ENCODE assay signal across 26 cellular contexts in genomic region chr20:57715268-57715904, GRCh38. TPM values are rescaled to one million over a fixed set of nuclear protein-coding genes. Genes with fewer than 3 reads are reported as not detected.
DNase-seq lines count a peak whose midpoint lies in the region; ATAC-seq, FAIRE-seq and TF ChIP-seq lines count a peak whose summit lies in the region.
"Had no signal": no experiment of that assay in that cellular context is flagged by ENCODE, and none has a peak within 500 bp of the region (broad histone marks: within the 10 kb centered on the region; RNA-seq: fewer than 3 reads in every experiment).

No MANE protein-coding gene starts in this region.

- no TSS peak for BruUV-seq in HepG2 (replicated peaks; lab: Mats Ljungman, UMichigan)

- in situ Hi-C loops in HepG2 (cut with HindIII; ENCODE audit: extremely low pct_ligation_motif_present, low pct_unique_long_range_greater_than_20kb), result no loop called here

- TF ChIP-seq CTCF in HepG2 (CRISPR knock-in tag; IDR thresholded peaks at IDR 0.05), result no peak
- TF ChIP-seq CTCF in right lobe of liver (IDR thresholded peaks at IDR 0.05), result no peak
- no peak for TF ChIP-seq CTCF in endodermal cell (conservative IDR thresholded peaks at IDR 0.05)
- TF ChIP-seq CTCF in pancreas (IDR thresholded peaks at IDR 0.05), result no peak
- no peak for TF ChIP-seq CTCF in upper lobe of right lung (IDR thresholded peaks at IDR 0.05)

- no peak overlapping the region for H4K12ac ChIP-seq in trophoblast cell (ENCODE audit: low read depth, low read length)

- CTCF ChIA-PET in HepG2 (lab: Yijun Ruan, JAX; ENCODE audit: low intra/inter-chr PET ratio, low total read pairs), result no interaction called here

- H2BK12ac ChIP-seq in trophoblast cell (ENCODE audit: low read length), result peak overlapping the region; percentile 6

- ATAC-seq in HepG2 (no peak), right lobe of liver (no peak), aorta (ENCODE audit: low FRiP score) (no peak), pancreas (no peak), GM18520 (IDR thresholded peaks at IDR 0.05; ENCODE audit: unreplicated experiment) (no peak), upper lobe of right lung (no peak)
- ATAC-seq: HCT116, heart left ventricle, left cardiac atrium, Right ventricle myocardium inferior, sciatic nerve had no signal

- H3K4me1 Mint-ChIP-seq in endodermal cell, result peaks cover 33% of the 10 kb centered on the region

- no peak overlapping the region for H3K4me3 ChIP-seq in HepG2 (replicated peaks in 1 of 3; ENCODE audit: insufficient read depth in 1 of 3, low read depth in 2 of 3, low read length in 3 of 3)
- no peak overlapping the region for H3K4me3 ChIP-seq in right lobe of liver
- H3K4me3 ChIP-seq in endodermal cell (ENCODE audit: low read length), result no peak overlapping the region
- H3K4me3 ChIP-seq in trophoblast cell (ENCODE audit: low read depth, low read length), result no peak overlapping the region
- H3K4me3 ChIP-seq in aorta (ENCODE audit: low read length in 2 of 2), result no peak overlapping the region
- H3K4me3 ChIP-seq in pancreas, result no peak overlapping the region
- H3K4me3 ChIP-seq in upper lobe of right lung, result no peak overlapping the region
- H3K4me3 ChIP-seq: heart left ventricle, uterus had no signal

- TF ChIP-seq POLR2A in HepG2 (IDR thresholded peaks at IDR 0.05; ENCODE audit: insufficient read depth in 1 of 2, low read depth in 2 of 2, low read length in 2 of 2) (no peak), right lobe of liver (IDR thresholded peaks at IDR 0.05) (no peak)

- 20% methylated on average over 15 of the region's 15 CpGs for WGBS in HepG2 (ENCODE audit: low lambda C conversion rate)
- WGBS in right lobe of liver (ENCODE audit: insufficient coverage, low coverage, low lambda C conversion rate, missing lambda C conversion rate), result 58% methylated on average over 13 of the region's 15 CpGs
- 96% methylated on average over 10 to 15 of the region's 15 CpGs for WGBS in endodermal cell (ENCODE audit: insufficient coverage in 1 of 2, insufficient read length in 1 of 2), 2 experiments
- 100% methylated on average over 1 of the region's 15 CpGs for WGBS in trophoblast cell (ENCODE audit: extremely low coverage, insufficient coverage, insufficient read length)
- 69 to 70% methylated on average over 15 of the region's 15 CpGs for WGBS in aorta, 2 donors
- 66 to 79% methylated on average over 15 of the region's 15 CpGs for WGBS in pancreas, 2 donors

- H3K27me3 ChIP-seq in HepG2 (ENCODE audit: control insufficient read depth in 1 of 2, insufficient read depth in 2 of 2, low read length in 2 of 2) (peaks cover 20 to 71% of the 10 kb centered on the region in 2 experiments), right lobe of liver (peaks cover 0 to 5% of the 10 kb centered on the region in 2 donors), endodermal cell (ENCODE audit: control insufficient read depth, insufficient read depth, low read length, poor library complexity, severe bottlenecking) (no peaks in the 10 kb centered on the region), trophoblast cell (ENCODE audit: insufficient read depth, low read length) (no peaks in the 10 kb centered on the region), aorta (ENCODE audit: control insufficient read depth in 1 of 2, insufficient read depth in 2 of 2, low read length in 1 of 2) (no peaks in the 10 kb centered on the region), pancreas (no peaks in the 10 kb centered on the region), upper lobe of right lung (no peaks in the 10 kb centered on the region)
- H3K27me3 ChIP-seq: uterus had no signal

- H3K36me3 ChIP-seq in HepG2 (replicated peaks in 1 of 2; ENCODE audit: control insufficient read depth in 1 of 2, insufficient read depth in 2 of 2, low read length in 2 of 2) (no peaks in the 10 kb centered on the region), right lobe of liver (no peaks in the 10 kb centered on the region), endodermal cell (ENCODE audit: control insufficient read depth, insufficient read depth, low read length) (no peaks in the 10 kb centered on the region), trophoblast cell (ENCODE audit: control insufficient read depth in 1 of 2, insufficient read depth in 2 of 2, low read length in 2 of 2) (no peaks in the 10 kb centered on the region), aorta (ENCODE audit: control insufficient read depth in 1 of 2, insufficient read depth in 2 of 2, low read length in 1 of 2) (no peaks in the 10 kb centered on the region), pancreas (no peaks in the 10 kb centered on the region), upper lobe of right lung (no peaks in the 10 kb centered on the region)
- H3K36me3 ChIP-seq: heart left ventricle, uterus had no signal

- no peak overlapping the region for H2BK5ac ChIP-seq in trophoblast cell (ENCODE audit: low read depth, low read length, poor library complexity)

- TF ChIP-seq RAD21 in HepG2 (CRISPR knock-in tag; IDR thresholded peaks at IDR 0.05), result no peak

- H3K4me2 ChIP-seq in HepG2 (ENCODE audit: low read depth, low read length) (no peak overlapping the region), trophoblast cell (ENCODE audit: low read length) (no peak overlapping the region)

- H3K27ac Mint-ChIP-seq in endodermal cell, result no peak overlapping the region
- H3K27ac Mint-ChIP-seq: activated CD4-positive, alpha-beta T cell treated with anti-CD3 and anti-CD28 coated beads, Interleukin-2, amount 10 ng/mL, durations not matched to agents 24 days and 14 days; B cell; T-helper 2 cell treated with Interferon-gamma antibody and Interleukin-4, amounts not matched to agents 5 μg/mL and 100 μg/mL, for 36 hours had no signal

- H3K18ac ChIP-seq in trophoblast cell (ENCODE audit: low read length), result no peak overlapping the region

- no peak overlapping the region for H2AK5ac ChIP-seq in trophoblast cell (ENCODE audit: low read length)

- H3K27ac ChIP-seq in HepG2 (ENCODE audit: extremely low read length, insufficient read depth, low read length) (no peak overlapping the region), right lobe of liver (no peak overlapping the region), endodermal cell (ENCODE audit: low read depth, low read length) (no peak overlapping the region), trophoblast cell (ENCODE audit: low read depth, low read length) (no peak overlapping the region), aorta (ENCODE audit: low read depth in 1 of 2, low read length in 2 of 2) (peak overlapping the region; percentile 20 to 84), pancreas (no peak overlapping the region), upper lobe of right lung (no peak overlapping the region)
- H3K27ac ChIP-seq: uterus had no signal

- H3K4me3 Mint-ChIP-seq in endodermal cell, result no peak overlapping the region
- H3K4me3 Mint-ChIP-seq: activated CD4-positive, alpha-beta T cell treated with anti-CD3 and anti-CD28 coated beads, Interleukin-2, amount 10 ng/mL, durations not matched to agents 24 days and 14 days; B cell; T-helper 2 cell treated with Interferon-gamma antibody and Interleukin-4, amounts not matched to agents 5 μg/mL and 100 μg/mL, for 36 hours had no signal

- H3K4ac ChIP-seq in trophoblast cell (ENCODE audit: low read depth, low read length), result no peak overlapping the region

- H3K9me3 ChIP-seq in HepG2 (ENCODE audit: low read length), result no peaks in the 10 kb centered on the region
- H3K9me3 ChIP-seq in right lobe of liver, result no peaks in the 10 kb centered on the region
- H3K9me3 ChIP-seq in endodermal cell (ENCODE audit: control insufficient read depth, low read length), result no peaks in the 10 kb centered on the region
- H3K9me3 ChIP-seq in trophoblast cell (ENCODE audit: insufficient read depth, low read depth, low read length), result peaks cover 2% of the 10 kb centered on the region
- no peaks in the 10 kb centered on the region for H3K9me3 ChIP-seq in aorta (ENCODE audit: control insufficient read depth, low read length)
- no peaks in the 10 kb centered on the region for H3K9me3 ChIP-seq in pancreas
- H3K9me3 ChIP-seq in upper lobe of right lung, result no peaks in the 10 kb centered on the region
- H3K9me3 ChIP-seq: heart left ventricle, uterus had no signal

- H4K8ac ChIP-seq in trophoblast cell (ENCODE audit: low read depth, low read length), result no peak overlapping the region

- no peaks in the 10 kb centered on the region; the same call in 1 of the 2 replicates for H4K20me1 ChIP-seq in HepG2 (ENCODE audit: insufficient read depth, low read length)

- no peak overlapping the region for H4K91ac ChIP-seq in trophoblast cell (ENCODE audit: low read depth, low read length)

- H2AFZ ChIP-seq in HepG2 (ENCODE audit: low read length) (no peak overlapping the region), trophoblast cell (ENCODE audit: insufficient read depth, low read length, poor library complexity) (no peak overlapping the region)

- no peak for FAIRE-seq in HepG2 (lab: Jason Lieb, UNC)
- no peak for FAIRE-seq in pancreas (lab: Jason Lieb, UNC)
- FAIRE-seq: GM12891 had no signal

- H3K79me2 ChIP-seq in HepG2 (ENCODE audit: insufficient read depth, low read length) (no peaks in the 10 kb centered on the region), trophoblast cell (ENCODE audit: control insufficient read depth, insufficient read depth, low read length, poor library complexity) (peaks cover 1% of the 10 kb centered on the region)

- DNase-seq in HepG2 (ENCODE audit: low spot score), result no peak
- no peak for DNase-seq in right lobe of liver
- peak; percentile 55 for DNase-seq in endodermal cell
- DNase-seq in trophoblast cell, result no peak
- DNase-seq in aorta, result no peak
- DNase-seq in pancreas, result no peak
- no peak for DNase-seq in upper lobe of right lung
- DNase-seq: activated CD4-positive, alpha-beta T cell treated with anti-CD3 and anti-CD28 coated beads, Interleukin-2, amount 10 ng/mL, durations not matched to agents 24 days and 14 days; activated naive CD4-positive, alpha-beta T cell treated with anti-CD3 and anti-CD28 coated beads, Interleukin-2, amount 50 U/mL, for 16 hours; central memory CD4-positive, alpha-beta T cell; COR-L47; left cardiac atrium; naive B cell; NCI-H2081; NCI-H345; NCI-H82; OCI-M1; uterus had no signal

- H3K27me3 Mint-ChIP-seq in endodermal cell (ENCODE audit: insufficient read depth), result no peaks in the 10 kb centered on the region
- H3K27me3 Mint-ChIP-seq: B cell had no signal

- no peaks in the 10 kb centered on the region for H3K9me3 Mint-ChIP-seq in endodermal cell
- H3K9me3 Mint-ChIP-seq: activated CD4-positive, alpha-beta T cell treated with anti-CD3 and anti-CD28 coated beads, Interleukin-2, amount 10 ng/mL, durations not matched to agents 24 days and 14 days; naive B cell; T-helper 2 cell treated with Interferon-gamma antibody and Interleukin-4, amounts not matched to agents 5 μg/mL and 100 μg/mL, for 36 hours had no signal

- H3K36me3 Mint-ChIP-seq in endodermal cell (ENCODE audit: low read depth), result no peaks in the 10 kb centered on the region
- H3K36me3 Mint-ChIP-seq: naive B cell had no signal

- H3K23ac ChIP-seq in trophoblast cell (ENCODE audit: low read length), result no peak overlapping the region

- no peak overlapping the region for H3K14ac ChIP-seq in trophoblast cell (ENCODE audit: low read length)

- H3K9ac ChIP-seq in HepG2 (ENCODE audit: insufficient read depth, low read depth, low read length), result no peak overlapping the region
- H3K9ac ChIP-seq in endodermal cell (ENCODE audit: extremely low read depth, low read length, poor library complexity, severe bottlenecking), result no peak overlapping the region
- H3K9ac ChIP-seq in trophoblast cell (ENCODE audit: low read length), result no peak overlapping the region

- POLR2A ChIA-PET in HepG2 (lab: Yijun Ruan, JAX), result no interaction called here

- peaks cover 11% of the 10 kb centered on the region for H3K79me1 ChIP-seq in trophoblast cell (ENCODE audit: low read length)

- TF ChIP-seq EP300 in HepG2 (IDR thresholded peaks at IDR 0.05; ENCODE audit: low read depth in 2 of 2, low read length in 2 of 2), result no peak
- no peak for TF ChIP-seq EP300 in HepG2 (CRISPR knock-in tag; IDR thresholded peaks at IDR 0.05; ENCODE audit: borderline replicate concordance)

- no peaks in the 10 kb centered on the region for H3K4me1 ChIP-seq in HepG2 (ENCODE audit: insufficient read depth, low read length)
- H3K4me1 ChIP-seq in right lobe of liver, result peaks cover 0 to 4% (median 0%) of the 10 kb centered on the region in 4 donors
- peaks cover 16% of the 10 kb centered on the region for H3K4me1 ChIP-seq in endodermal cell (ENCODE audit: control insufficient read depth, insufficient read depth, low read length)
- H3K4me1 ChIP-seq in trophoblast cell (ENCODE audit: control insufficient read depth in 1 of 2, insufficient read depth in 2 of 2, low read length in 2 of 2), result peaks cover 14 to 15% of the 10 kb centered on the region in 2 experiments
- H3K4me1 ChIP-seq in aorta (ENCODE audit: control insufficient read depth in 1 of 2, insufficient read depth in 2 of 2, low read length in 2 of 2), result peaks cover 0 to 3% of the 10 kb centered on the region in 2 donors
- H3K4me1 ChIP-seq in pancreas, result peaks cover 7 to 14% (median 10%) of the 10 kb centered on the region in 3 donors
- H3K4me1 ChIP-seq in upper lobe of right lung, result peaks cover 34% of the 10 kb centered on the region

- H2BK120ac ChIP-seq in trophoblast cell (ENCODE audit: insufficient read depth, low read length, poor library complexity), result no peak overlapping the region

- intact Hi-C loops in HepG2 (cut with micrococcal nuclease; ENCODE audit: unreplicated experiment), result no loop called here
- intact Hi-C loops in right lobe of liver (cut with DNase I), result no loop called here
- intact Hi-C loops in aorta (cut with DNase I), result no loop called here
- intact Hi-C loops in pancreas (cut with DNase I), result no loop called here
- intact Hi-C loops in upper lobe of right lung (cut with DNase I), result no loop called here

RNA-seq across cellular contexts. Expression of gene PMEPA1, which starts 5.6 kb away (rescaled TPM):
- not detected in 2 replicates for total RNA-seq in HepG2 (2016; rRNA removed; fragmentation: Illumina TruSeq; extraction: Trizol)
- not detected in 2 replicates for total RNA-seq in HepG2 (2016; cell fraction: cytosol; rRNA removed; fragmentation: Illumina TruSeq; extraction: Trizol; ENCODE audit: low read depth)
- not detected in 2 replicates for total RNA-seq in HepG2 (2016; cell fraction: insoluble cytoplasmic fraction; rRNA removed; fragmentation: Illumina TruSeq; extraction: Trizol)
- 0.31 TPM in 1 of 2 replicates, not detected in the other for total RNA-seq in HepG2 (2016; cell fraction: membrane; rRNA removed; fragmentation: Illumina TruSeq; extraction: Trizol)
- not detected in 2 replicates for total RNA-seq in HepG2 (2016; cell fraction: nucleus; rRNA removed; fragmentation: Illumina TruSeq; extraction: Trizol)
- 0.08 TPM in 1 of 2 replicates, not detected in the other for polyA plus RNA-seq in HepG2 (2011; rRNA removed)
- 0.03 TPM in 1 of 2 replicates, not detected in the other for polyA plus RNA-seq in HepG2 (2011; cell fraction: cytosol; rRNA removed)
- 0.12 and 0.16 TPM in 2 replicates for polyA plus RNA-seq in HepG2 (2011; cell fraction: nucleus; rRNA removed)
- polyA plus RNA-seq in HepG2 (2012), result not detected in 2 replicates
- polyA plus RNA-seq in HepG2 (2016; cell fraction: cytosol; fragmentation: Illumina TruSeq; extraction: Trizol; ENCODE audit: low read depth), result not detected in 2 replicates
- not detected in 2 replicates for polyA plus RNA-seq in HepG2 (2016; cell fraction: insoluble cytoplasmic fraction; fragmentation: Illumina TruSeq; extraction: Trizol; ENCODE audit: low read depth)
- polyA plus RNA-seq in HepG2 (2016; cell fraction: membrane; fragmentation: Illumina TruSeq; extraction: Trizol; ENCODE audit: low read depth), result 0.15 TPM in 1 of 2 replicates, not detected in the other
- not detected in 2 replicates for polyA plus RNA-seq in HepG2 (2016; cell fraction: nucleus; fragmentation: Illumina TruSeq; extraction: Trizol; ENCODE audit: insufficient read depth, low read depth)
- 0.20 and 7.8 TPM in 2 replicates for polyA minus RNA-seq in HepG2 (2011; rRNA and poly(A)+ RNA removed; ENCODE audit: low replicate concordance)
- 0.53 TPM in 1 of 2 replicates, not detected in the other for polyA minus RNA-seq in HepG2 (2011; cell fraction: cytosol; rRNA and poly(A)+ RNA removed)
- 0.39 TPM in 1 of 2 replicates, not detected in the other for polyA minus RNA-seq in HepG2 (2011; cell fraction: nucleus; rRNA and poly(A)+ RNA removed)
- 1 to 10 TPM in 4 of 6 experiments, under 1 TPM in 2; 0.50 to 2.3 (median 1.4) TPM for total RNA-seq in right lobe of liver
- 10 to 100 TPM; 18.8 to 37.4 TPM for total RNA-seq in endodermal cell
- 56.8 TPM for polyA plus RNA-seq in endodermal cell (2013, experiment 1 of 2)
- 65.5 TPM for polyA plus RNA-seq in endodermal cell (2013, experiment 2 of 2)
- 43.9 and 46.9 TPM in 2 replicates for polyA plus RNA-seq in trophoblast cell (2013)
- 100 to 1,000 TPM; 167 to 188 TPM for total RNA-seq in aorta
- 10 to 100 TPM; 31.4 to 46.7 TPM for polyA plus RNA-seq in aorta
- 10 to 100 TPM; 24.8 to 98.2 (median 33.6) TPM for total RNA-seq in pancreas
- polyA plus RNA-seq in pancreas, result 10 to 100 TPM; 28.4 to 45.5 TPM
- total RNA-seq in upper lobe of right lung, result 49.1 TPM

Comparison
In these comparisons a context has a peak if more than half of its experiments do, and no peak if none do; other contexts are left out.
1. H3K27ac ChIP-seq: peak in aorta (2 of 2); none in HepG2 (single experiment), right lobe of liver (0 of 3), endodermal cell (single experiment), trophoblast cell (single experiment), pancreas (0 of 4) and upper lobe of right lung (single experiment).
2. RNA of gene PMEPA1, which starts 5.6 kb away (total RNA-seq): 167 to 188 TPM in aorta, 49.1 TPM in upper lobe of right lung (single experiment), 18.8 to 37.4 TPM in endodermal cell and 24.8 to 98.2 TPM in pancreas; 0.50 to 2.3 TPM in right lobe of liver and 0.31 TPM in HepG2; every median in the first group is over 4 times any median in the second.